ENCODE assay signal across 2 cellular contexts in the genomic region with DNA sequence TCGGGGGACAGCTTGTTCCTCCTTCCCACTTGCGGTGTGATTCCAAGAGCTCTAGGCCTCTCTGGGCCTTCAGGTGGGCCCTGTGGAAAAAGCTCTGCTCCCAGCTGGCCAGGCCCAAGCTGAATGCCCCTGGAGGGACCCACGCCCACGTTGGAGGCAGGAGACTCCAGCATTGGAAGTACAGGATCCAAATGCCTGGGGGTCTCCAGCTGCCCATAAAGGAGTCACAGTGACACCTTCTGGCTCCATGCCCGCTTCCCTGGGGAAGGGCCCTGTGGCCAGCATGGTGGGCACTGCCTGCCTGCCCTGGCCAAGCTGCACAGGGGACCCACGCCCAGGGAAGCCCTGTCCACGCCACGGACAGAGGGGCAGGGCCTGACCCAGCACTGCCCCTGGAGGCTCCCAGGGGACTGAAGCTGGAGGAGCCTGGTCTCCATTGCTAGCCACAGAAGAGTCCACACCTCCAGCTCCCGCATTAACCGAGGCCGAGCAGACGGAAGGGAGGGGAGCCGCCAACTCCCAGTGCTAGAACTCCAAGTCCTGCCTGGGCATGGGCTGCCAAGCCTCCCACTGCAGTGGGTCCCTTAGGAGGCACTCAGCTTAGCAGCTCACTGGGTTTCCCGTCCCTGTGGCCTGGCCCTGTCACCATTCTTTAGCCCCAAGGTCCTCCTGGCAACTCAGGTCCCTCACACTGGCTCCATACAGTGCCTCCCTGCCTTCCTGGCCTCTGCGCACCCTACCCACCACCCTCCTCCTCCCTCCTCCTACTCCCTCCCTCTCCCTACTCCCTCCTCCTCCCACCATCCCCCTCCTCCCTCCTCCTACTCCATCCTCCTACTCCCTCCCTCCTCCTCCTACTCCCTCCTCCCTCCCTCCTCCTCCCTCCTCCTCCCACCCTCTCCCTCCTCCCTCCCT.
TF ChIP-seq lines count a peak whose summit lies in the region.

No MANE protein-coding gene starts in this region.

TF ChIP-seq in HepG2, 621 proteins besides CTCF, POLR2A, EP300 and RAD21:
- TF ChIP-seq TCF7 (IDR thresholded peaks at IDR 0.05; ENCODE audit: low read depth) (no peak), ZNF136 (CRISPR knock-in tag; IDR thresholded peaks at IDR 0.05; ENCODE audit: low read depth) (no peak), ZNF784 (CRISPR knock-in tag; IDR thresholded peaks at IDR 0.05; ENCODE audit: borderline replicate concordance) (no peak), SNRNP70 (IDR thresholded peaks at IDR 0.05; ENCODE audit: low read depth, low read length) (no peak), ZNF382 (CRISPR knock-in tag; IDR thresholded peaks at IDR 0.05; ENCODE audit: borderline replicate concordance) (no peak), ZFP90 (CRISPR knock-in tag; IDR thresholded peaks at IDR 0.05; ENCODE audit: borderline replicate concordance) (no peak), ARID4A (CRISPR knock-in tag; IDR thresholded peaks at IDR 0.05; ENCODE audit: borderline replicate concordance) (no peak), ZSCAN9 (CRISPR knock-in tag; IDR thresholded peaks at IDR 0.05; ENCODE audit: borderline replicate concordance) (no peak)

TF ChIP-seq in K562, 482 proteins besides CTCF, POLR2A, EP300 and RAD21:
- TF ChIP-seq CC2D1A (IDR thresholded peaks at IDR 0.05) (no peak), IFI16 (CRISPR knock-in tag; IDR thresholded peaks at IDR 0.05) (no peak), TEAD2 (tag; IDR thresholded peaks at IDR 0.05) (no peak), ZNF263 (CRISPR knock-in tag; IDR thresholded peaks at IDR 0.05; ENCODE audit: borderline replicate concordance) (peak; percentile 98)
